ENCODE assay signal across 8 cellular contexts in the genomic region with DNA sequence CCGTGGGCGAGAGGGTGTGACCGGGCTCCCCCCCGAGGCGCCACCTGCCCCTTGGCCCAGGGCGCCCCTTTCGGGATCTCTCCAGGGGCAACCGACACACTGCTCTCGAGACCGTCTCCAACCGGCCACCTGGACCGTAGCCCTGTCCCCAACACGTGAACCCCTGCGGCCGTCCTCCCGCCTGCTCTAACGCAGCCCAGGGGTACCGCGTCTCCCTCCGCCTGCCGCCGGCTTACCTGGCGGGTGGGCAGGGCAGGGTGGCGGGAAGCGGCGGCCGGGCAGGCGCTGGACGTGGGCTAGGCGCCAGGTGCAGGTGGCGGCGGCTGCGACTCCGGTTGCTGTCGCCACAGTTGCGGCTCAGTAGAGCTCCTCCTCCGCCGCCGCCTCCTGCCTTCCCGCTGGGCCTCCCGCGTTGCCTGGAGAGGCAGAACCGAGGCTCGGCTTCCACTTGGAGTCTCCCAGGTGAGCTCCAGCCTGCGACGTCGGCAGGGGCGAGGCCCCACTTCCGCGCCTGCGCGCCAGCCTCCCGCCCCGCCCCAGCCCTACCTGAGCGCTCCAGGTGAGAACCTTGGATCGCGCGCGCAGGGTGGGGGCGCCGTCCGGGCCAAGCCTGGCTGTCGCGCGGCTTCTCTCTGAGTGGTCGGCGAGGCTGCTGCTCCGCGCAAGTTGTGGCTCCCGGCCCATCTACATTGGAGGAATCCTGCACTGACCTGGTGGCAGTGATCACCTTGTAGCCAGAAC. TPM values are rescaled to one million over a fixed set of nuclear protein-coding genes. Genes with fewer than 3 reads are reported as not detected.
DNase-seq lines count a peak whose midpoint lies in the region; ATAC-seq, FAIRE-seq and TF ChIP-seq lines count a peak whose summit lies in the region.

A gene (minus strand): TSS at position 469 of the 741 bp plus-strand sequence. CDS start 23,547 bp downstream, outside the sequence.

- no peak for TF ChIP-seq CTCF in pancreas (IDR thresholded peaks at IDR 0.05)

- H3K27ac Mint-ChIP-seq in activated CD4-positive, alpha-beta T cell treated with anti-CD3 and anti-CD28 coated beads for 36 hours, result peak within 1 kb of the TSS; percentile 91

- no peaks in the 10 kb centered on the region for H3K36me3 ChIP-seq in pancreas

- H3K9me3 ChIP-seq in pancreas, result no peaks in the 10 kb centered on the region

- CTCF ChIA-PET in activated CD4-positive, alpha-beta T cell treated with anti-CD3 and anti-CD28 coated beads for 36 hours (lab: Charles Lee), result interaction anchor here (0.7 to 1.3 kb wide), 3 partner anchors 9 to 160 kb away, joined by 3 to 6 read pairs (median 4); a partner anchor contains a TSS

- peaks cover 28% of the 10 kb centered on the region for H3K27me3 Mint-ChIP-seq in activated CD4-positive, alpha-beta T cell treated with anti-CD3 and anti-CD28 coated beads for 36 hours

- H3K4me1 ChIP-seq in pancreas, result peaks cover 12 to 34% (median 23%) of the 10 kb centered on the region in 3 donors

- H3K27ac ChIP-seq in pancreas, result peak within 1 kb of the TSS; percentile 96 to 98 (median 96)

- POLR2A ChIA-PET in activated CD4-positive, alpha-beta T cell treated with anti-CD3 and anti-CD28 coated beads for 36 hours (lab: Charles Lee), result no interaction called here

- no peak for FAIRE-seq in pancreas (lab: Jason Lieb, UNC)

- peaks cover 15% of the 10 kb centered on the region for H3K4me1 Mint-ChIP-seq in activated CD4-positive, alpha-beta T cell treated with anti-CD3 and anti-CD28 coated beads for 36 hours

- WGBS in pancreas, 2 donors, result 1% methylated on average over 64 to 70 of the region's 70 CpGs

- H3K4me3 ChIP-seq in pancreas, result peak within 1 kb of the TSS; percentile 66 to 80 (median 71)

- intact Hi-C loops in activated CD4-positive, alpha-beta T cell treated with anti-CD3 and anti-CD28 coated beads for 36 hours (cut with DNase I, micrococcal nuclease), result loop anchor here (1.0 to 2.0 kb wide), 3 partner anchors 83 to 159 kb away; a partner anchor contains a TSS
- intact Hi-C loops in Right ventricle myocardium inferior (cut with DNase I) (no loop called here), pancreas (cut with DNase I) (no loop called here)

- H3K36me3 Mint-ChIP-seq in activated CD4-positive, alpha-beta T cell treated with anti-CD3 and anti-CD28 coated beads for 36 hours (ENCODE audit: low read depth), result peaks cover 3% of the 10 kb centered on the region

- H3K4me3 Mint-ChIP-seq in activated CD4-positive, alpha-beta T cell treated with anti-CD3 and anti-CD28 coated beads for 36 hours, result peak within 1 kb of the TSS; percentile 83

- H3K27me3 ChIP-seq in pancreas, result no peaks in the 10 kb centered on the region

- DNase-seq in activated CD4-positive, alpha-beta T cell treated with anti-CD3 and anti-CD28 coated beads for 36 hours, result peak; percentile 47
- no peak for DNase-seq in activated CD4-positive, alpha-beta T cell treated with anti-CD3 and anti-CD28 coated beads for 1 hour
- DNase-seq in NCI-H345 (lab: John Stamatoyannopoulos, UW) (peak; percentile 92), activated gamma-delta T cell treated with Interleukin-2 at 50 U/mL for 16 hours (peak; percentile 35), Right ventricle myocardium inferior (ENCODE audit: missing footprints) (peak; percentile 71), pancreas (peak; percentile 95 to 99 (median 98)), medulla oblongata (ENCODE audit: extremely low spot score) (no peak)

- ATAC-seq in activated CD4-positive, alpha-beta T cell treated with anti-CD3 and anti-CD28 coated beads for 36 hours, result peak; percentile 33
- ATAC-seq in HG03025 (IDR thresholded peaks at IDR 0.05; ENCODE audit: low FRiP score, unreplicated experiment), result peak; percentile 39
- ATAC-seq in Right ventricle myocardium inferior, result peak; percentile 37
- peak; percentile 90 to 95 (median 92) for ATAC-seq in pancreas

- no peaks in the 10 kb centered on the region for H3K9me3 Mint-ChIP-seq in activated CD4-positive, alpha-beta T cell treated with anti-CD3 and anti-CD28 coated beads for 36 hours (ENCODE audit: low read depth)

RNA-seq across cellular contexts. Expression of the gene that starts here (rescaled TPM):
- total RNA-seq in activated CD4-positive, alpha-beta T cell treated with anti-CD3 and anti-CD28 coated beads for 36 hours, result 1 to 10 TPM; 3.0 to 5.5 TPM
- not detected for total RNA-seq in Right ventricle myocardium inferior
- total RNA-seq in pancreas, result 10 to 100 TPM; 13.2 to 34.4 (median 20.4) TPM
- polyA plus RNA-seq in pancreas, result 10 to 100 TPM; 13.7 to 21.5 TPM

Comparison
In these comparisons a context has a peak if more than half of its experiments do, and no peak if none do; other contexts are left out.
1. DNase-seq: peak in activated CD4-positive, alpha-beta T cell treated with anti-CD3 and anti-CD28 coated beads for 36 hours (single experiment), NCI-H345 (single experiment), activated gamma-delta T cell treated with Interleukin-2 at 50 U/mL for 16 hours (single experiment) and pancreas (6 of 6); none in activated CD4-positive, alpha-beta T cell treated with anti-CD3 and anti-CD28 coated beads for 1 hour (single experiment) and medulla oblongata (single experiment).
2. Peak in DNase-seq and ATAC-seq in Right ventricle myocardium inferior; RNA of the gene not detected or under 1 TPM.
3. ATAC-seq: peak in every context shown above with its lines; median percentile 92 in pancreas; 39 in HG03025; 37 in Right ventricle myocardium inferior; 33 in activated CD4-positive, alpha-beta T cell treated with anti-CD3 and anti-CD28 coated beads for 36 hours.
4. intact Hi-C loops: an anchor here in activated CD4-positive, alpha-beta T cell treated with anti-CD3 and anti-CD28 coated beads for 36 hours (1.0 to 2.0 kb wide); none called in Right ventricle myocardium inferior and pancreas.